21 cellular contexts compared by ENCODE assay signal in genomic region chr1:56142301-56142700, GRCh38.
"Had no signal": no experiment of that assay in that cellular context is flagged by ENCODE, and none has a peak within 500 bp of the region (broad histone marks: within the 10 kb centered on the region; RNA-seq: fewer than 3 reads in every experiment).

No MANE protein-coding gene starts in this region.

- H3K9me3 ChIP-seq: SK-N-SH had no signal

- DNase-seq: IMR-90, Kasumi-1, KG1, MV-4-11, NCI-H1048, NCI-H1105, NCI-H1417, NCI-H146, NCI-H1694 treated with DMSO at 0.1 percent for 48 hours, NCI-H1930, NCI-H2081, NCI-H2107, NCI-H2227 treated with DMSO at 0.1 percent for 48 hours, NCI-H526 treated with DMSO at 0.1 percent for 48 hours, NCI-H748 treated with DMSO at 0.1 percent for 48 hours, SHP77, SK-N-SH, T-helper 1 cell had no signal

- H3K27ac ChIP-seq: RWPE1 had no signal

- H3K9me2 ChIP-seq: SK-N-SH had no signal

- ATAC-seq: HepG2, Panc1 had no signal

- H3K4me2 ChIP-seq: SK-N-SH had no signal

- H3K9ac ChIP-seq: SK-N-SH had no signal
